In the genomic region with DNA sequence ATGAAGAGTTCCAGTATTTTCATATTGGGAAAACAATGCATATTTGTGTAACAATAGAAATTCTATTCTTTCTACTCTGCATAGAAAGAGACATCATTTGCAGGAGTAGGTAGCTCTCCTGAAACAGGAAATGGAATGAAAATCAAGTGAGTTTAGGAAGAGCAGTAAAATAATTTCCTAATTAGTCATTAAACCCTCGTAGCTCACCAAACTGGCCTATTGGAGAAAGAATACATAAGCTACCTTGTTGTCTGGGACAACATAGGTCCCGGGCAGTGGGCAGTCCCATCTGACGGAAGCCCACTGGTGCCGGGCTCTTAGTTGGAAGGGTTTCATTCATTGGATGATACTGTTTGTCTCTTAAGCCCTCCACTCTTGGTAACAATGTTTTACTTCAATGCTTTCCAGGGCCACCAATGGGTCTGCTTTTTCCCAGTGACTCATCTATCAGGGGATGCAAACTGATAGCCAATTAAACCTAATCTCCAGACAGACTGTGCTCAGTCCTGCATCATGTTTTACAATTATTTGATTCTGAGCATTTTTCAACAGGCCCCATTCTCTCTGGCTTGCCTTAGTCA, we compare ENCODE assay signal across 18 cellular contexts.
"Had no signal": no experiment of that assay in that cellular context is flagged by ENCODE, and none has a peak within 500 bp of the region (broad histone marks: within the 10 kb centered on the region; RNA-seq: fewer than 3 reads in every experiment).

No MANE protein-coding gene starts in this region.

- H3K4me3 ChIP-seq: colonic mucosa, lower lobe of right lung, psoas muscle, right lobe of liver had no signal

- H3K36me3 Mint-ChIP-seq: mesothelial cell of epicardium, type B pancreatic cell had no signal

- H3K4me1 ChIP-seq: colonic mucosa, psoas muscle, right lobe of liver had no signal

- DNase-seq: activated CD4-positive, alpha-beta T cell treated with anti-CD3 and anti-CD28 coated beads, Interleukin-2, amount 50 U/mL, for 1 hour; activated CD8-positive, alpha-beta memory T cell treated with anti-CD3 and anti-CD28 coated beads for 24 hours; activated gamma-delta T cell treated with Interleukin-2 at 50 U/mL for 16 hours; amniotic stem cell; central memory CD4-positive, alpha-beta T cell; colonic mucosa; effector CD4-positive, alpha-beta T cell; foreskin fibroblast; glutamatergic neuron; hypothalamus; left cardiac atrium; lower lobe of right lung; psoas muscle; right lobe of liver had no signal

- H3K27me3 Mint-ChIP-seq: stimulated activated naive CD8-positive, alpha-beta T cell treated with anti-CD3 and anti-CD28 coated beads, Interleukin-15, Interleukin-2, amounts not matched to agents 100 ng/mL and 50 ng/mL, for 24 hours; type B pancreatic cell had no signal

- ATAC-seq: left cardiac atrium, lower lobe of right lung, psoas muscle, right lobe of liver had no signal

- H3K27ac ChIP-seq: colonic mucosa, lower lobe of right lung, psoas muscle, right lobe of liver had no signal

- H3K9me3 Mint-ChIP-seq: mesothelial cell of epicardium; stimulated activated naive CD8-positive, alpha-beta T cell treated with anti-CD3 and anti-CD28 coated beads, Interleukin-15, Interleukin-2, amounts not matched to agents 100 ng/mL and 50 ng/mL, for 24 hours; type B pancreatic cell had no signal

- H3K4me3 Mint-ChIP-seq: activated naive CD8-positive, alpha-beta T cell; mesothelial cell of epicardium; stimulated activated naive CD8-positive, alpha-beta T cell treated with anti-CD3 and anti-CD28 coated beads, Interleukin-15, Interleukin-2, amounts not matched to agents 100 ng/mL and 50 ng/mL, for 24 hours; type B pancreatic cell had no signal

- H3K27ac Mint-ChIP-seq: activated naive CD8-positive, alpha-beta T cell; mesothelial cell of epicardium; stimulated activated naive CD8-positive, alpha-beta T cell treated with anti-CD3 and anti-CD28 coated beads, Interleukin-15, Interleukin-2, amounts not matched to agents 100 ng/mL and 50 ng/mL, for 24 hours; type B pancreatic cell had no signal

- H3K36me3 ChIP-seq: colonic mucosa, lower lobe of right lung, right lobe of liver had no signal

- H3K27me3 ChIP-seq: colonic mucosa, right lobe of liver had no signal
